8 cellular contexts compared by ENCODE assay signal in the genomic region with DNA sequence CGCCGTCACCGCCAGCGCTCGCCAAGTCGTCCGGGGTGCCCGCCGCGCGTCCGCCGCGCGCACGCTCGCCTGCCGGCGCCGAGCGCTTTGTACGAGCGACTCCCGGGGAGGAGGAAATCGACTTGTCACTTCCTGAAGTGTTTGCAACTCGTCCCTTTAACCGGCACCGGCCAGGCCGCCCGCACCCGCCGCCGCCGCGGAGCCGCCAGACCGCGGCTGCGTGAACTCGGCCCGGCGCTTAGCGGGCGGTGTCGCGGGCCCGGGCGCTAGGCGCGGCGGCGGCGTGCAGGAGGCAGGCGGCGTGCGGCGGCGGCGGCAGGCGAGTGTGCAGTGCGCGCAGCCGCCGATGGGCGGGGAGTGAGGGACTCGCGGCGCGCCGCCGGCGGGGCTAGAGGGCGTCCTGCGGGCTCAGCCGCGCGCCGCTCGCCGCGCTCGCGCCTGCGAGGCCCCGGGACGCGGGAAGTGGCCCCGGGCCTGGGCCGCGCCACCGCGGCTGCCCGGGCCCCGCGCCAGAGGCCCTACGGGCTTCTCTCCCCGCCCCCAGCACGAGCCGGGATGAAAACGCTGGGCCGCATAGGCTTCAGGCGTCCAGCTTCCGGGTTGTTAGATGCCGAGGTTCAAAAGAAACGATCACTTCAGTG. TPM values are rescaled to one million over a fixed set of nuclear protein-coding genes. Genes with fewer than 3 reads are reported as not detected.
DNase-seq lines count a peak whose midpoint lies in the region; ATAC-seq and TF ChIP-seq lines count a peak whose summit lies in the region.

A gene with protein sequence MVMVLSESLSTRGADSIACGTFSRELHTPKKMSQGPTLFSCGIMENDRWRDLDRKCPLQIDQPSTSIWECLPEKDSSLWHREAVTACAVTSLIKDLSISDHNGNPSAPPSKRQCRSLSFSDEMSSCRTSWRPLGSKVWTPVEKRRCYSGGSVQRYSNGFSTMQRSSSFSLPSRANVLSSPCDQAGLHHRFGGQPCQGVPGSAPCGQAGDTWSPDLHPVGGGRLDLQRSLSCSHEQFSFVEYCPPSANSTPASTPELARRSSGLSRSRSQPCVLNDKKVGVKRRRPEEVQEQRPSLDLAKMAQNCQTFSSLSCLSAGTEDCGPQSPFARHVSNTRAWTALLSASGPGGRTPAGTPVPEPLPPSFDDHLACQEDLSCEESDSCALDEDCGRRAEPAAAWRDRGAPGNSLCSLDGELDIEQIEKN (minus strand): TSS at position 332 of the 641 bp plus-strand sequence. CDS start 37,665 bp downstream, outside the sequence.

- H3K4me1 ChIP-seq in lung (ENCODE audit: control insufficient read depth in 2 of 2, insufficient read depth in 2 of 2, low read length in 2 of 2), result peaks cover 3 to 10% of the 10 kb centered on the region in 2 donors

- TF ChIP-seq CTCF in activated CD8-positive, alpha-beta T cell treated with anti-CD3 and anti-CD28 coated beads for 36 hours (IDR thresholded peaks at IDR 0.05), result no peak
- TF ChIP-seq CTCF in lung (IDR thresholded peaks at IDR 0.05; ENCODE audit: control extremely low read depth, extremely low read depth), result no peak

- peak; percentile 88 for DNase-seq in AG08395 (ENCODE audit: low spot score)
- peak; percentile 77 for DNase-seq in NCI-H510A treated with DMSO at 0.1 percent for 48 hours (lab: John Stamatoyannopoulos, UW)
- peak; percentile 80 for DNase-seq in activated CD8-positive, alpha-beta T cell treated with anti-CD3 and anti-CD28 coated beads for 36 hours
- DNase-seq in effector CD4-positive, alpha-beta T cell, result peak; percentile 71
- peak; percentile 78 for DNase-seq in lung (ENCODE audit: low spot score)
- DNase-seq in stimulated activated CD4-positive, alpha-beta T cell treated with anti-CD3 and anti-CD28 coated beads, TNF-alpha, amount 100 ng/mL, for 24 hours (ENCODE audit: low read depth in 3 of 3), result peak; percentile 56 to 76 (median 66)

- CTCF ChIA-PET in activated CD8-positive, alpha-beta T cell treated with anti-CD3 and anti-CD28 coated beads for 36 hours (lab: Charles Lee), result interaction anchor here (1.2 to 6.9 kb wide), 8 partner anchors 23 to 213 kb away, joined by 3 to 58 read pairs (median 19); no protein-coding TSS in a partner anchor

- H3K4me3 ChIP-seq in lung, result peak within 1 kb of the TSS; percentile 77

- ATAC-seq in GM18858 (IDR thresholded peaks at IDR 0.05; ENCODE audit: unreplicated experiment) (peak; percentile 62), HG03066 (IDR thresholded peaks at IDR 0.05; ENCODE audit: low read depth, unreplicated experiment) (peak; percentile 58), lung (ENCODE audit: insufficient read depth, low FRiP score) (peak; percentile 65)
- peak; percentile 80 for ATAC-seq in activated CD8-positive, alpha-beta T cell treated with anti-CD3 and anti-CD28 coated beads for 36 hours

- peaks cover 1% of the 10 kb centered on the region for H3K27me3 Mint-ChIP-seq in activated CD8-positive, alpha-beta T cell treated with anti-CD3 and anti-CD28 coated beads for 36 hours

- H3K4me3 Mint-ChIP-seq in activated CD8-positive, alpha-beta T cell treated with anti-CD3 and anti-CD28 coated beads for 36 hours, result peak within 1 kb of the TSS; percentile 87

- H3K9me3 Mint-ChIP-seq in activated CD8-positive, alpha-beta T cell treated with anti-CD3 and anti-CD28 coated beads for 36 hours, result no peaks in the 10 kb centered on the region

- H3K4me1 Mint-ChIP-seq in activated CD8-positive, alpha-beta T cell treated with anti-CD3 and anti-CD28 coated beads for 36 hours (ENCODE audit: low read depth), result peaks cover 51% of the 10 kb centered on the region

- H3K36me3 ChIP-seq in lung (ENCODE audit: control insufficient read depth in 2 of 2, insufficient read depth in 2 of 2, low read length in 2 of 2), result peaks cover 2% of the 10 kb centered on the region in 2 donors

- intact Hi-C loops in activated CD8-positive, alpha-beta T cell treated with anti-CD3 and anti-CD28 coated beads for 36 hours (cut with micrococcal nuclease), result loop anchor here (5.0 kb wide), 4 partner anchors 57 to 212 kb away; no protein-coding TSS in a partner anchor

- peaks cover 4% of the 10 kb centered on the region for H3K36me3 Mint-ChIP-seq in activated CD8-positive, alpha-beta T cell treated with anti-CD3 and anti-CD28 coated beads for 36 hours (ENCODE audit: low read depth)

- POLR2A ChIA-PET in activated CD8-positive, alpha-beta T cell treated with anti-CD3 and anti-CD28 coated beads for 36 hours (lab: Charles Lee), result interaction anchor here (1.4 kb wide), 1 partner anchor 172 kb away, joined by 5 read pairs; no protein-coding TSS in a partner anchor

- H3K9me3 ChIP-seq in lung (ENCODE audit: control insufficient read depth in 2 of 2, insufficient read depth in 1 of 2, low read length in 1 of 2), result no peaks in the 10 kb centered on the region

- H3K27ac ChIP-seq in lung (ENCODE audit: low read depth in 1 of 2, low read length in 1 of 2), result peak within 1 kb of the TSS; percentile 91 to 94

- no peaks in the 10 kb centered on the region for H3K27me3 ChIP-seq in lung (ENCODE audit: control insufficient read depth, insufficient read depth)

- H3K27ac Mint-ChIP-seq in activated CD8-positive, alpha-beta T cell treated with anti-CD3 and anti-CD28 coated beads for 36 hours, result peak within 1 kb of the TSS; percentile 90

- 0% methylated on average over 47 to 105 of the region's 105 CpGs for WGBS in lung, 2 donors

RNA-seq across cellular contexts. Expression of the gene that starts here (rescaled TPM):
- 10 to 100 TPM; 15.1 to 18.0 TPM for total RNA-seq in activated CD8-positive, alpha-beta T cell treated with anti-CD3 and anti-CD28 coated beads for 36 hours
- total RNA-seq in lung, result 10 to 100 TPM; 21.0 to 45.4 TPM
- 10 to 100 TPM; 14.6 to 15.3 TPM for polyA plus RNA-seq in lung

Comparison
In these comparisons a context has a peak if more than half of its experiments do, and no peak if none do; other contexts are left out.
1. Peak in every context shown above with its lines: DNase-seq, ATAC-seq, H3K4me3 ChIP-seq and H3K27ac ChIP-seq.